Comparison of ENCODE assay signal across 9 cellular contexts in genomic region chr9:84668204-84669007, GRCh38. TPM values are rescaled to one million over a fixed set of nuclear protein-coding genes. Genes with fewer than 3 reads are reported as not detected.
DNase-seq lines count a peak whose midpoint lies in the region; ATAC-seq and TF ChIP-seq lines count a peak whose summit lies in the region.
"Had no signal": no experiment of that assay in that cellular context is flagged by ENCODE, and none has a peak within 500 bp of the region (broad histone marks: within the 10 kb centered on the region; RNA-seq: fewer than 3 reads in every experiment).

No MANE protein-coding gene starts in this region.

- no peak overlapping the region for H3K27ac Mint-ChIP-seq in endodermal cell
- no peak overlapping the region for H3K27ac Mint-ChIP-seq in stimulated activated memory B cell treated with anti-CD40 and anti-IgM and Interleukin-4, amounts not matched to agents 10 μg/mL and 1 μg/mL and 100 μg/mL, for 72 hours

- H3F3A ChIP-seq in MM.1S (ENCODE audit: insufficient read depth, low read length), result peaks cover 4% of the 10 kb centered on the region; the same call in 1 of the 2 replicates

- no peaks in the 10 kb centered on the region for H3K36me3 Mint-ChIP-seq in endodermal cell (ENCODE audit: low read depth)
- H3K36me3 Mint-ChIP-seq in stimulated activated memory B cell treated with anti-CD40 and anti-IgM and Interleukin-4, amounts not matched to agents 10 μg/mL and 1 μg/mL and 100 μg/mL, for 72 hours, result no peaks in the 10 kb centered on the region

- peaks cover 80% of the 10 kb centered on the region for H3K27me3 Mint-ChIP-seq in endodermal cell (ENCODE audit: insufficient read depth)
- peaks cover 68% of the 10 kb centered on the region for H3K27me3 Mint-ChIP-seq in stimulated activated memory B cell treated with anti-CD40 and anti-IgM and Interleukin-4, amounts not matched to agents 10 μg/mL and 1 μg/mL and 100 μg/mL, for 72 hours

- peak overlapping the region; percentile 90 for H3K4me2 ChIP-seq in MM.1S (ENCODE audit: low read depth, low read length)

- ATAC-seq in GM21825 (IDR thresholded peaks at IDR 0.05; ENCODE audit: unreplicated experiment) (peak; percentile 69), HG03095 (IDR thresholded peaks at IDR 0.05; ENCODE audit: unreplicated experiment) (no peak)
- ATAC-seq in stimulated activated memory B cell treated with anti-CD40 and anti-IgM and Interleukin-4, amounts not matched to agents 10 μg/mL and 1 μg/mL and 100 μg/mL, for 72 hours, result peak; percentile 63

- H3K27me3 ChIP-seq in GM06990 (replicated peaks; ENCODE audit: control insufficient read depth, insufficient read depth, low read length), result peaks cover 2% of the 10 kb centered on the region
- H3K27me3 ChIP-seq in MM.1S (replicated peaks; ENCODE audit: insufficient read depth, low read length), result 0 out of 2 replicates have a peak, but pooled peaks cover 8% of the 10 kb centered on the region
- H3K27me3 ChIP-seq in endodermal cell (ENCODE audit: control insufficient read depth, insufficient read depth, low read length, poor library complexity, severe bottlenecking), result peaks cover 75% of the 10 kb centered on the region

- H3K9me3 ChIP-seq in MM.1S (replicated peaks; ENCODE audit: insufficient read depth, low read length) (no peaks in the 10 kb centered on the region), endodermal cell (ENCODE audit: control insufficient read depth, low read length) (no peaks in the 10 kb centered on the region)

- 1% methylated on average over 28 to 76 of the region's 76 CpGs for WGBS in endodermal cell (ENCODE audit: insufficient coverage in 1 of 2, insufficient read length in 1 of 2), 2 experiments

- H3K9ac ChIP-seq in MM.1S (ENCODE audit: low read length), result peak overlapping the region; percentile 48; the same call in 1 of the 2 replicates
- H3K9ac ChIP-seq in endodermal cell (ENCODE audit: extremely low read depth, low read length, poor library complexity, severe bottlenecking), result no peak overlapping the region

- H3K4me1 ChIP-seq in MM.1S (ENCODE audit: low read length) (no peaks in the 10 kb centered on the region), endodermal cell (ENCODE audit: control insufficient read depth, insufficient read depth, low read length) (no peaks in the 10 kb centered on the region)

- peak overlapping the region; percentile 59 for H3K4me3 ChIP-seq in GM06990 (replicated peaks; ENCODE audit: low read depth, low read length)
- H3K4me3 ChIP-seq in MM.1S (ENCODE audit: low read length), result peak overlapping the region; percentile 85
- peak overlapping the region; percentile 83 for H3K4me3 ChIP-seq in endodermal cell (ENCODE audit: low read length)

- H3K79me2 ChIP-seq in MM.1S (ENCODE audit: low read length), result no peaks in the 10 kb centered on the region

- H2AFZ ChIP-seq in MM.1S (ENCODE audit: low read length), result peak overlapping the region; percentile 94

- peak overlapping the region; percentile 59 for H3K4me3 Mint-ChIP-seq in endodermal cell
- H3K4me3 Mint-ChIP-seq in stimulated activated memory B cell treated with anti-CD40 and anti-IgM and Interleukin-4, amounts not matched to agents 10 μg/mL and 1 μg/mL and 100 μg/mL, for 72 hours, result peak overlapping the region; percentile 54

- DNase-seq in GM06990 (ENCODE audit: extremely low read depth, insufficient read length) (peak; percentile 67), MM.1S (peak; percentile 88), endodermal cell (peak; percentile 95), medulla oblongata (ENCODE audit: extremely low spot score) (peak; percentile 92)

- no peaks in the 10 kb centered on the region for H3K9me2 ChIP-seq in MM.1S (replicated peaks; ENCODE audit: insufficient read depth, low read length)

- TF ChIP-seq CTCF in GM06990 (IDR thresholded peaks at IDR 0.05; ENCODE audit: insufficient read depth, low read length, poor library complexity, severe bottlenecking) (peak; percentile 53), MM.1S (IDR thresholded peaks at IDR 0.05; ENCODE audit: low read length) (peak; percentile 73), VCaP (conservative IDR thresholded peaks at IDR 0.05) (peak; percentile 91), endodermal cell (conservative IDR thresholded peaks at IDR 0.05) (peak; percentile 86)

- no peaks in the 10 kb centered on the region for H4K20me1 ChIP-seq in MM.1S (ENCODE audit: insufficient read depth, low read length)

- H3K9me3 Mint-ChIP-seq in endodermal cell, result peaks cover 9% of the 10 kb centered on the region
- H3K9me3 Mint-ChIP-seq in stimulated activated memory B cell treated with anti-CD40 and anti-IgM and Interleukin-4, amounts not matched to agents 10 μg/mL and 1 μg/mL and 100 μg/mL, for 72 hours, result peaks cover 5% of the 10 kb centered on the region
- H3K9me3 Mint-ChIP-seq: central memory CD8-positive, alpha-beta T cell had no signal

- peaks cover 9% of the 10 kb centered on the region for H3K4me1 Mint-ChIP-seq in endodermal cell
- peaks cover 13% of the 10 kb centered on the region for H3K4me1 Mint-ChIP-seq in stimulated activated memory B cell treated with anti-CD40 and anti-IgM and Interleukin-4, amounts not matched to agents 10 μg/mL and 1 μg/mL and 100 μg/mL, for 72 hours
- H3K4me1 Mint-ChIP-seq: central memory CD8-positive, alpha-beta T cell had no signal

- H3K36me3 ChIP-seq in GM06990 (ENCODE audit: control insufficient read depth, insufficient read depth, low read length) (no peaks in the 10 kb centered on the region), MM.1S (replicated peaks; ENCODE audit: insufficient read depth, low read length) (no peaks in the 10 kb centered on the region), endodermal cell (ENCODE audit: control insufficient read depth, insufficient read depth, low read length) (no peaks in the 10 kb centered on the region)

- H3K27ac ChIP-seq in MM.1S (ENCODE audit: low read length) (peak overlapping the region; percentile 23; the same call in 1 of the 2 replicates), VCaP (no peak overlapping the region), endodermal cell (ENCODE audit: low read depth, low read length) (no peak overlapping the region)

RNA-seq across cellular contexts. Expression of gene NTRK2, which starts 1.1 kb away (rescaled TPM):
- under 1 TPM; 0.09 to 0.18 TPM for total RNA-seq in endodermal cell
- 116 TPM for polyA plus RNA-seq in endodermal cell (2013, experiment 1 of 2)
- 91.8 TPM for polyA plus RNA-seq in endodermal cell (2013, experiment 2 of 2)
